Comparison of ENCODE assay signal across 19 cellular contexts in the genomic region with DNA sequence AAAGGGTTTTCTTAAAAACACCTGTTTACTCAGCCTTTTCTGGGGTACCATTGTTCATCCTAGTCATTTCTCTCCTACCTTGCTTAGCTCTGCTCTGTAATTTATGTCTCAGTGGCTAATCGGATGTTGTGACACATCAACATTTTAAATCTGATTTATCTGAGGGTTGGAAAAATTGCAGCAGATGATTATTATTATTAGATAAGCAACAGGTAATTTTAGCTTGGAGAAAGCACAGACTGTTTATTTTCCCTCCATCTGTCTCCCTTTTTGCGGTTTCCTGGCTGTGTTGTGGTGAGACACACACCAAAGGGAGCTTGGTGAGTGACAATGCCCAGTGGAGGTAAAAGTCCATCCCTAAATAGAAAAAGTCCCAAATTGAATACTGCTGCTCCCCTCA.
DNase-seq lines count a peak whose midpoint lies in the region; ATAC-seq, FAIRE-seq and TF ChIP-seq lines count a peak whose summit lies in the region.
"Had no signal": no experiment of that assay in that cellular context is flagged by ENCODE, and none has a peak within 500 bp of the region (broad histone marks: within the 10 kb centered on the region; RNA-seq: fewer than 3 reads in every experiment).

No MANE protein-coding gene starts in this region.

- CTCF ChIA-PET in HEK293 (lab: Yijun Ruan, JAX) = interaction anchor here (0.6 to 2.4 kb wide), 12 partner anchors 9 to 329 kb away, joined by 3 to 22 read pairs (median 4); no protein-coding TSS in a partner anchor

- no peak for FAIRE-seq in H54 (lab: Jason Lieb, UNC)
- FAIRE-seq: GM12892 had no signal

- H3K27ac ChIP-seq in HEK293 (ENCODE audit: extremely low read depth, low read depth, low read length) = peak overlapping the region; percentile 92
- H3K27ac ChIP-seq: 22Rv1 had no signal

- H3K9me3 ChIP-seq in HEK293 (ENCODE audit: control insufficient read depth, insufficient read depth, low read depth, low read length) = no peaks in the 10 kb centered on the region
- H3K9me3 ChIP-seq: HAP-1 had no signal

- DNase-seq in DMS 273 (lab: John Stamatoyannopoulos, UW; ENCODE audit: unreplicated experiment) (peak; percentile 45), DMS 273 treated with DMSO at 0.1 percent for 48 hours (lab: John Stamatoyannopoulos, UW) (no peak), NCI-H2227 (lab: John Stamatoyannopoulos, UW; ENCODE audit: unreplicated experiment) (peak; percentile 89), cerebellum (ENCODE audit: low spot score) (peak; percentile 47), superior temporal gyrus (ENCODE audit: extremely low spot score) (no peak), H54 (ENCODE audit: insufficient read length, low spot score) (no peak)
- DNase-seq: Calu3; CD4-positive, CD25-positive, alpha-beta regulatory T cell; DMS153; DMS79 treated with DMSO at 0.1 percent for 48 hours; EL; GDM1; GOT3; IMR-90 had no signal

- peaks cover 66% of the 10 kb centered on the region for H3K4me1 ChIP-seq in HEK293 (ENCODE audit: control insufficient read depth, insufficient read depth, low read length)
- H3K4me1 ChIP-seq: HAP-1 had no signal

- no peak for TF ChIP-seq CTCF in HEK293 (tag by site-specific recombination; IDR thresholded peaks at IDR 0.05)

- POLR2A ChIA-PET in HEK293 (lab: Yijun Ruan, JAX) = interaction anchor here (1.0 to 1.4 kb wide), 3 partner anchors 12 to 65 kb away, joined by 3 read pairs; no protein-coding TSS in a partner anchor

- no peak overlapping the region for H3K4me3 ChIP-seq in HEK293 (ENCODE audit: low read depth, low read length)
- H3K4me3 ChIP-seq: HAP-1 had no signal

- no peak for TF ChIP-seq POLR2A in H54 (IDR thresholded peaks at IDR 0.05; ENCODE audit: low read depth, low read length)

- ATAC-seq in GM19463 (IDR thresholded peaks at IDR 0.05; ENCODE audit: unreplicated experiment) = no peak

- no peaks in the 10 kb centered on the region for H3K36me3 ChIP-seq in HEK293 (ENCODE audit: control insufficient read depth in 2 of 2, insufficient read depth in 1 of 2, low read length in 2 of 2)
- H3K36me3 ChIP-seq: HAP-1 had no signal

TF ChIP-seq in HEK293, 187 proteins besides CTCF, POLR2A, EP300 and RAD21 (continues in another document):
- TF ChIP-seq OSR2 (tag by site-specific recombination; IDR thresholded peaks at IDR 0.05) = peak; percentile 90
- no peak for TF ChIP-seq ZNF529 (tag by site-specific recombination; IDR thresholded peaks at IDR 0.05; ENCODE audit: insufficient replicate concordance)
- peak; percentile 95 for TF ChIP-seq FEZF1 (tag by site-specific recombination; IDR thresholded peaks at IDR 0.05)
- peak; percentile 94 for TF ChIP-seq ZXDB (tag by site-specific recombination; IDR thresholded peaks at IDR 0.05)
- no peak for TF ChIP-seq ZNF394 (tag by site-specific recombination; IDR thresholded peaks at IDR 0.05; ENCODE audit: borderline replicate concordance)
- no peak for TF ChIP-seq ZNF175 (tag by site-specific recombination; IDR thresholded peaks at IDR 0.05)
- TF ChIP-seq ZSCAN4 (tag by site-specific recombination; IDR thresholded peaks at IDR 0.05) = peak; percentile 38; the same call in 1 of the 2 replicates
- TF ChIP-seq ZNF202 (tag by site-specific recombination; IDR thresholded peaks at IDR 0.05; ENCODE audit: borderline replicate concordance) = no peak
- no peak for TF ChIP-seq ZFP3 (tag by site-specific recombination; IDR thresholded peaks at IDR 0.05; ENCODE audit: low read depth)
- no peak for TF ChIP-seq ZNF837 (tag by site-specific recombination; IDR thresholded peaks at IDR 0.05)
- no peak for TF ChIP-seq YY1 (tag by site-specific recombination; IDR thresholded peaks at IDR 0.05)
- no peak for TF ChIP-seq ZNF596 (tag by site-specific recombination; IDR thresholded peaks at IDR 0.05)
- TF ChIP-seq HOXC10 (CRISPR knock-in tag; IDR thresholded peaks at IDR 0.05) = no peak
- TF ChIP-seq GLI2 (tag by site-specific recombination; IDR thresholded peaks at IDR 0.05; ENCODE audit: borderline replicate concordance, low read depth) = peak; percentile 90
- TF ChIP-seq ZFP69B (tag by site-specific recombination; IDR thresholded peaks at IDR 0.05) = no peak
- TF ChIP-seq ZNF23 (tag by site-specific recombination; IDR thresholded peaks at IDR 0.05; ENCODE audit: borderline replicate concordance) = no peak
- no peak for TF ChIP-seq ZNF302 (tag by site-specific recombination; IDR thresholded peaks at IDR 0.05; ENCODE audit: low read depth)
- TF ChIP-seq ZNF214 (tag by site-specific recombination; IDR thresholded peaks at IDR 0.05; ENCODE audit: borderline replicate concordance) = no peak
- peak; percentile 80 for TF ChIP-seq SP7 (tag by site-specific recombination; IDR thresholded peaks at IDR 0.05)
- peak; percentile 76 for TF ChIP-seq GLIS1 (tag by site-specific recombination; IDR thresholded peaks at IDR 0.05)
- no peak for TF ChIP-seq ZBTB21 (tag by site-specific recombination; IDR thresholded peaks at IDR 0.05)
- TF ChIP-seq ZNF174 (tag by site-specific recombination; IDR thresholded peaks at IDR 0.05) = 0 out of 2 replicates have a peak, but pooled peaks have one; percentile 81
- TF ChIP-seq ZBTB48 (tag by site-specific recombination; IDR thresholded peaks at IDR 0.05) = 0 out of 2 replicates have a peak, but pooled peaks have one; percentile 18
- no peak for TF ChIP-seq PRDM10 (tag by site-specific recombination; IDR thresholded peaks at IDR 0.05)
- no peak for TF ChIP-seq ZNF76 (tag by site-specific recombination; IDR thresholded peaks at IDR 0.05; ENCODE audit: borderline replicate concordance, low read depth)
- TF ChIP-seq MEIS1 (CRISPR knock-in tag; IDR thresholded peaks at IDR 0.05; ENCODE audit: borderline replicate concordance) = no peak
- no peak for TF ChIP-seq ZNF404 (tag by site-specific recombination; IDR thresholded peaks at IDR 0.05)
- no peak for TF ChIP-seq ZNF138 (tag by site-specific recombination; IDR thresholded peaks at IDR 0.05; ENCODE audit: borderline replicate concordance)
- no peak for TF ChIP-seq ZNF558 (tag by site-specific recombination; IDR thresholded peaks at IDR 0.05)
- no peak for TF ChIP-seq ZNF610 (tag by site-specific recombination; IDR thresholded peaks at IDR 0.05; ENCODE audit: borderline replicate concordance)
- no peak for TF ChIP-seq ZNF423 (tag by site-specific recombination; IDR thresholded peaks at IDR 0.05)
- TF ChIP-seq ZNF335 (tag by site-specific recombination; conservative IDR thresholded peaks at IDR 0.05) = no peak
- peak; percentile 61 for TF ChIP-seq PRDM6 (tag by site-specific recombination; IDR thresholded peaks at IDR 0.05)
- no peak for TF ChIP-seq ZNF24 (tag by site-specific recombination; IDR thresholded peaks at IDR 0.05)
- TF ChIP-seq ZNF664 (tag by site-specific recombination; IDR thresholded peaks at IDR 0.05) = no peak
- no peak for TF ChIP-seq ZNF654 (tag by site-specific recombination; IDR thresholded peaks at IDR 0.05; ENCODE audit: low read depth)

Comparison
In these comparisons a context has a peak if more than half of its experiments do, and no peak if none do; other contexts are left out.
1. DNase-seq: peak in DMS 273 (single experiment), NCI-H2227 (single experiment) and cerebellum (single experiment); none in DMS 273 treated with DMSO at 0.1 percent for 48 hours (single experiment), superior temporal gyrus (single experiment) and H54 (single experiment).